ENCODE assay signal across 8 cellular contexts in genomic region chr10:106189254-106189653, GRCh38.
DNase-seq lines count a peak whose midpoint lies in the region; ATAC-seq and TF ChIP-seq lines count a peak whose summit lies in the region.

No MANE protein-coding gene starts in this region.

- H3K4me2 ChIP-seq in OCI-LY3 (ENCODE audit: low read length) = no peak overlapping the region

- TF ChIP-seq CTCF in OCI-LY3 (IDR thresholded peaks at IDR 0.05; ENCODE audit: low read depth, low read length) = peak; percentile 51

- DNase-seq in NCI-H1694 (lab: John Stamatoyannopoulos, UW) (peak; percentile 15), NCI-H1694 treated with DMSO at 0.1 percent for 48 hours (lab: John Stamatoyannopoulos, UW) (no peak), HCEC 1CT (peak; percentile 10), head of caudate nucleus (peak in 30 of 42 donors; percentile 1 to 73 (median 33)), NCI-H2029 (lab: John Stamatoyannopoulos, UW) (no peak)
- DNase-seq in effector memory CD4-positive, alpha-beta T cell = no peak

- H3K79me2 ChIP-seq in OCI-LY3 (ENCODE audit: low read length) = no peaks in the 10 kb centered on the region

- H3K36me3 ChIP-seq in OCI-LY3 (replicated peaks; ENCODE audit: low read depth, low read length) = no peaks in the 10 kb centered on the region
- H3K36me3 ChIP-seq in effector memory CD4-positive, alpha-beta T cell (ENCODE audit: control insufficient read depth, insufficient read depth, low read length) = no peaks in the 10 kb centered on the region

- no peak overlapping the region for H3K9ac ChIP-seq in OCI-LY3 (ENCODE audit: low read length)

- H4K20me1 ChIP-seq in OCI-LY3 (ENCODE audit: insufficient read depth, low read length) = no peaks in the 10 kb centered on the region

- H3K4me3 ChIP-seq in OCI-LY3 (ENCODE audit: low read length) = no peak overlapping the region
- no peak overlapping the region for H3K4me3 ChIP-seq in effector memory CD4-positive, alpha-beta T cell (ENCODE audit: insufficient read depth, low read depth, low read length, poor library complexity, severe bottlenecking)

- H3K4me1 ChIP-seq in OCI-LY3 (ENCODE audit: low read length) = no peaks in the 10 kb centered on the region
- no peaks in the 10 kb centered on the region for H3K4me1 ChIP-seq in effector memory CD4-positive, alpha-beta T cell (ENCODE audit: control insufficient read depth, insufficient read depth, low read length, poor library complexity, severe bottlenecking)

- no peaks in the 10 kb centered on the region for H3K27me3 ChIP-seq in OCI-LY3 (ENCODE audit: low read depth, low read length)
- no peaks in the 10 kb centered on the region for H3K27me3 ChIP-seq in effector memory CD4-positive, alpha-beta T cell (replicated peaks; ENCODE audit: control insufficient read depth, insufficient read depth, low read length, poor library complexity, severe bottlenecking)

- no peak for ATAC-seq in GM21360 (IDR thresholded peaks at IDR 0.05; ENCODE audit: unreplicated experiment)

- intact Hi-C loops in head of caudate nucleus (cut with DNase I) = no loop called here

- H2AFZ ChIP-seq in OCI-LY3 (ENCODE audit: low read depth, low read length) = no peak overlapping the region

- H3K27ac ChIP-seq in OCI-LY3 (ENCODE audit: low read length) = no peak overlapping the region
- no peak overlapping the region for H3K27ac ChIP-seq in effector memory CD4-positive, alpha-beta T cell (ENCODE audit: insufficient read depth, low read length, poor library complexity, severe bottlenecking)

- H3K9me3 ChIP-seq in OCI-LY3 (ENCODE audit: insufficient read depth, low read length) = no peaks in the 10 kb centered on the region
- H3K9me3 ChIP-seq in effector memory CD4-positive, alpha-beta T cell (ENCODE audit: control insufficient read depth, low read length) = no peaks in the 10 kb centered on the region

Comparison
In these comparisons a context has a peak if more than half of its experiments do, and no peak if none do; other contexts are left out.
1. DNase-seq: peak in NCI-H1694 (single experiment), HCEC 1CT (single experiment) and head of caudate nucleus (30 of 42); none in NCI-H1694 treated with DMSO at 0.1 percent for 48 hours (single experiment), NCI-H2029 (single experiment) and effector memory CD4-positive, alpha-beta T cell (0 of 3).